In genomic region chr4:130600706-130601105, GRCh38 we compare ENCODE assay signal across 24 cellular contexts.
"Had no signal": no experiment of that assay in that cellular context is flagged by ENCODE, and none has a peak within 500 bp of the region (broad histone marks: within the 10 kb centered on the region; RNA-seq: fewer than 3 reads in every experiment).

No MANE protein-coding gene starts in this region.

- H3K4me2 ChIP-seq: hepatocyte had no signal

- H3K27me3 ChIP-seq: esophagus muscularis mucosa, hepatocyte, neutrophil, right lobe of liver, suprapubic skin, thyroid gland had no signal

- ATAC-seq: effector memory CD8-positive, alpha-beta T cell; left colon; left ventricle myocardium superior; psoas muscle; right lobe of liver; stimulated activated effector memory CD8-positive, alpha-beta T cell treated with anti-CD3 and anti-CD28 coated beads, Interleukin-12 subunit alpha, Interleukin-12 subunit beta, amount 100 ng/mL, for 72 hours; stimulated activated naive CD8-positive, alpha-beta T cell treated with anti-CD3 and anti-CD28 coated beads, Interleukin-15, Interleukin-2, amounts not matched to agents 100 U/mL and 50 U/mL, for 24 hours had no signal

- H3K9me3 Mint-ChIP-seq: nephron progenitor cell, type B pancreatic cell had no signal

- H3K4me3 ChIP-seq: esophagus muscularis mucosa, hepatocyte, lung, psoas muscle, right lobe of liver, suprapubic skin, thyroid gland had no signal

- H3K27me3 Mint-ChIP-seq: effector memory CD8-positive, alpha-beta T cell; naive B cell; type B pancreatic cell had no signal

- H3K79me2 ChIP-seq: hepatocyte had no signal

- H3K27ac Mint-ChIP-seq: effector memory CD8-positive, alpha-beta T cell; naive B cell; stimulated activated effector memory CD8-positive, alpha-beta T cell treated with anti-CD3 and anti-CD28 coated beads, Interleukin-12 subunit alpha, Interleukin-12 subunit beta, amount 100 ng/mL, for 72 hours; type B pancreatic cell had no signal

- H3K4me1 ChIP-seq: esophagus muscularis mucosa, psoas muscle, right lobe of liver, suprapubic skin, thyroid gland had no signal

- DNase-seq: effector memory CD8-positive, alpha-beta T cell; foreskin fibroblast; head of caudate nucleus; left colon; left ventricle myocardium superior; mesendoderm; naive B cell; nephron progenitor cell; psoas muscle; retina; right lobe of liver; stimulated activated CD4-positive, alpha-beta T cell treated with anti-CD3 and anti-CD28 coated beads, Interleukin-4, amount 100 ng/mL, for 1 hour; stimulated activated CD8-positive, alpha-beta memory T cell treated with anti-CD3 and anti-CD28 coated beads, Interleukin-4, amount 100 ng/mL, for 48 hours; stimulated activated naive CD8-positive, alpha-beta T cell treated with anti-CD3 and anti-CD28 coated beads, Interleukin-15, Interleukin-2, amounts not matched to agents 100 U/mL and 50 U/mL, for 24 hours; thyroid gland had no signal

- H3K4me1 Mint-ChIP-seq: naive B cell; stimulated activated effector memory CD8-positive, alpha-beta T cell treated with anti-CD3 and anti-CD28 coated beads, Interleukin-12 subunit alpha, Interleukin-12 subunit beta, amount 100 ng/mL, for 72 hours had no signal

- FAIRE-seq: urothelium cell line had no signal

- H3K4me3 Mint-ChIP-seq: effector memory CD8-positive, alpha-beta T cell; naive B cell; nephron progenitor cell; stimulated activated effector memory CD8-positive, alpha-beta T cell treated with anti-CD3 and anti-CD28 coated beads, Interleukin-12 subunit alpha, Interleukin-12 subunit beta, amount 100 ng/mL, for 72 hours; type B pancreatic cell had no signal

- H3K36me3 ChIP-seq: esophagus muscularis mucosa, neutrophil, right lobe of liver, suprapubic skin, thyroid gland had no signal

- H3K9me3 ChIP-seq: esophagus muscularis mucosa, neutrophil, psoas muscle, right lobe of liver, suprapubic skin, thyroid gland had no signal

- H3K36me3 Mint-ChIP-seq: naive B cell; stimulated activated effector memory CD8-positive, alpha-beta T cell treated with anti-CD3 and anti-CD28 coated beads, Interleukin-12 subunit alpha, Interleukin-12 subunit beta, amount 100 ng/mL, for 72 hours; type B pancreatic cell had no signal

- H3K27ac ChIP-seq: epithelial cell of prostate, esophagus muscularis mucosa, hepatocyte, neutrophil, psoas muscle, right lobe of liver, suprapubic skin, thyroid gland had no signal

- H2AFZ ChIP-seq: hepatocyte had no signal
